In genomic region chr14:30971586-30971985, GRCh38 we compare ENCODE assay signal across 1 cellular context.
TF ChIP-seq lines count a peak whose summit lies in the region.

No MANE protein-coding gene starts in this region.

TF ChIP-seq in HCT116, 20 proteins besides CTCF, POLR2A, EP300 and RAD21 (continued from another document):
- no peak for TF ChIP-seq ZBTB33 (IDR thresholded peaks at IDR 0.05; ENCODE audit: extremely low read depth, insufficient replicate concordance, low read length)
- no peak for TF ChIP-seq EGR1 (IDR thresholded peaks at IDR 0.05; ENCODE audit: low read depth)
- TF ChIP-seq EZH2phosphoT487 (IDR thresholded peaks at IDR 0.05; ENCODE audit: borderline replicate concordance), result no peak
- no peak for TF ChIP-seq ELF1 (IDR thresholded peaks at IDR 0.05; ENCODE audit: borderline replicate concordance, low read depth)
- no peak for TF ChIP-seq EZH2 (IDR thresholded peaks at IDR 0.05)
- no peak for TF ChIP-seq ZFX (IDR thresholded peaks at IDR 0.05)
- no peak for TF ChIP-seq ZNF274 (IDR thresholded peaks at IDR 0.05; ENCODE audit: low read depth, low read length)
- no peak for TF ChIP-seq YY1 (IDR thresholded peaks at IDR 0.05; ENCODE audit: extremely low read depth, insufficient replicate concordance, low read depth, low read length)
- TF ChIP-seq MAX (IDR thresholded peaks at IDR 0.05), result no peak
- no peak for TF ChIP-seq SP1 (IDR thresholded peaks at IDR 0.05; ENCODE audit: low read depth)
- TF ChIP-seq FOSL1 (IDR thresholded peaks at IDR 0.05; ENCODE audit: low read depth), result no peak
- TF ChIP-seq SIN3A (IDR thresholded peaks at IDR 0.05; ENCODE audit: low read depth), result no peak
- no peak for TF ChIP-seq JUND (IDR thresholded peaks at IDR 0.05)
